In genomic region chr10:86345296-86346168, GRCh38 we compare ENCODE assay signal across 15 cellular contexts. TPM values are rescaled to one million over a fixed set of nuclear protein-coding genes. Genes with fewer than 3 reads are reported as not detected.
DNase-seq lines count a peak whose midpoint lies in the region; ATAC-seq and TF ChIP-seq lines count a peak whose summit lies in the region.
"Had no signal": no experiment of that assay in that cellular context is flagged by ENCODE, and none has a peak within 500 bp of the region (broad histone marks: within the 10 kb centered on the region; RNA-seq: fewer than 3 reads in every experiment).

No MANE protein-coding gene starts in this region.

- RAD21 ChIA-PET in HCT116 (lab: Charles Lee; ENCODE audit: low non-redundant PET in 1 of 2, low total read pairs in 2 of 2, uncharacterized antibody in 2 of 2, unreplicated experiment in 2 of 2) = no interaction called here

- no peaks in the 10 kb centered on the region for H3K36me3 ChIP-seq in HCT116 (ENCODE audit: control insufficient read depth in 1 of 2, insufficient read depth in 2 of 2, low read length in 2 of 2)

- no peaks in the 10 kb centered on the region for H3K79me2 ChIP-seq in HCT116 (ENCODE audit: insufficient read depth, low read length)

- H3K9me3 Mint-ChIP-seq in brain = peaks cover 0 to 3% (median 0%) of the 10 kb centered on the region in 5 experiments
- no peaks in the 10 kb centered on the region for H3K9me3 Mint-ChIP-seq in activated T-helper 17 cell treated with anti-CD3 and anti-CD28 coated beads, Interleukin-2, amount 50 U/mL, for 72 hours
- H3K9me3 Mint-ChIP-seq: activated CD4-positive, alpha-beta T cell treated with anti-CD3 and anti-CD28 coated beads, Interleukin-2, amount 10 ng/mL, durations not matched to agents 24 days and 14 days; CD4-positive, alpha-beta T cell; nephron progenitor cell had no signal

- TF ChIP-seq CTCF in AG10803 (conservative IDR thresholded peaks at IDR 0.05; ENCODE audit: low read length) (no peak), HCT116 (IDR thresholded peaks at IDR 0.05 in 2 of 3, conservative IDR thresholded peaks at IDR 0.05 in 1 of 3; ENCODE audit: borderline replicate concordance in 1 of 3, insufficient read depth in 1 of 3, low read depth in 2 of 3, low read length in 2 of 3) (no peak), brain (conservative IDR thresholded peaks at IDR 0.05) (no peak)

- intact Hi-C loops in HCT116 (cut with micrococcal nuclease) = no loop called here

- DNase-seq in AG10803 (ENCODE audit: low read depth) (peak; percentile 33), HCT116 (ENCODE audit: low read depth, low spot score) (peak; percentile 51), mucosa of gallbladder (ENCODE audit: low spot score) (peak; percentile 55), NAMALWA (ENCODE audit: low spot score) (no peak)
- DNase-seq: activated CD4-positive, alpha-beta T cell treated with anti-CD3 and anti-CD28 coated beads, Interleukin-2, amount 10 ng/mL, durations not matched to agents 24 days and 14 days; activated naive CD4-positive, alpha-beta T cell; CD4-positive, alpha-beta T cell; cerebellar nuclear complex; NCI-H774; nephron progenitor cell; stimulated activated CD4-positive, alpha-beta T cell treated with anti-CD3 and anti-CD28 coated beads, Interleukin-15, amount 100 ng/mL, for 24 hours had no signal

- peak overlapping the region in 3 of 5 experiments; percentile 33 to 78 (median 48) for H3K27ac Mint-ChIP-seq in brain
- H3K27ac Mint-ChIP-seq in activated T-helper 17 cell treated with anti-CD3 and anti-CD28 coated beads, Interleukin-2, amount 50 U/mL, for 72 hours = no peak overlapping the region
- H3K27ac Mint-ChIP-seq: activated CD4-positive, alpha-beta T cell treated with anti-CD3 and anti-CD28 coated beads, Interleukin-2, amount 10 ng/mL, durations not matched to agents 24 days and 14 days; CD4-positive, alpha-beta T cell; nephron progenitor cell had no signal

- H3K27me3 Mint-ChIP-seq in brain = peaks cover 4% of the 10 kb centered on the region
- peaks cover 7% of the 10 kb centered on the region for H3K27me3 Mint-ChIP-seq in activated T-helper 17 cell treated with anti-CD3 and anti-CD28 coated beads, Interleukin-2, amount 50 U/mL, for 72 hours

- no peaks in the 10 kb centered on the region for H4K20me1 ChIP-seq in HCT116 (ENCODE audit: insufficient read depth)

- peaks cover 28 to 42% of the 10 kb centered on the region in 2 experiments for H3K4me1 ChIP-seq in HCT116 (ENCODE audit: control insufficient read depth in 1 of 2, insufficient read depth in 2 of 2, low read length in 2 of 2)

- CTCF ChIA-PET in HCT116 (lab: Charles Lee) = interaction anchor here (1.4 kb wide), 1 partner anchor 240 kb away, joined by 4 read pairs; no protein-coding TSS in a partner anchor

- H3K27ac ChIP-seq in HCT116 (ENCODE audit: low read depth, low read length) = no peak overlapping the region

- H3K9me2 ChIP-seq in HCT116 (ENCODE audit: insufficient read depth) = no peaks in the 10 kb centered on the region

- no TSS peak for BruUV-seq in HCT116 (replicated peaks; lab: Mats Ljungman, UMichigan)

- TF ChIP-seq RAD21 in HCT116 (IDR thresholded peaks at IDR 0.05; ENCODE audit: low read depth) = no peak

- no peaks in the 10 kb centered on the region for H3K27me3 ChIP-seq in HCT116 (ENCODE audit: insufficient read depth, low read length)

- H3K4me2 ChIP-seq in HCT116 (ENCODE audit: low read length) = peak overlapping the region; percentile 80

- peak overlapping the region; percentile 43 for H3K9ac ChIP-seq in HCT116 (ENCODE audit: low read length)

- ATAC-seq in HCT116 = peak; percentile 79
- no peak for ATAC-seq in activated T-helper 17 cell treated with anti-CD3 and anti-CD28 coated beads, Interleukin-2, amount 50 U/mL, for 72 hours (replicated peaks)
- ATAC-seq in HG03196 (IDR thresholded peaks at IDR 0.05; ENCODE audit: unreplicated experiment) = no peak
- ATAC-seq in HG03520 (IDR thresholded peaks at IDR 0.05; ENCODE audit: unreplicated experiment) = no peak

- POLR2A ChIA-PET in HCT116 (lab: Charles Lee) = no interaction called here

- no peak overlapping the region for H3K4me3 Mint-ChIP-seq in brain
- H3K4me3 Mint-ChIP-seq in activated T-helper 17 cell treated with anti-CD3 and anti-CD28 coated beads, Interleukin-2, amount 50 U/mL, for 72 hours = no peak overlapping the region
- H3K4me3 Mint-ChIP-seq: activated CD4-positive, alpha-beta T cell treated with anti-CD3 and anti-CD28 coated beads, Interleukin-2, amount 10 ng/mL, durations not matched to agents 24 days and 14 days; CD4-positive, alpha-beta T cell; nephron progenitor cell had no signal

- no peaks in the 10 kb centered on the region for H3K9me3 ChIP-seq in HCT116 (ENCODE audit: control insufficient read depth in 1 of 2, insufficient read depth in 1 of 2, low read depth in 1 of 2, low read length in 2 of 2)

- TF ChIP-seq POLR2A in HCT116 (IDR thresholded peaks at IDR 0.05; ENCODE audit: borderline replicate concordance, extremely low read depth, insufficient read depth, insufficient read length) = no peak

- no peak overlapping the region for H2AFZ ChIP-seq in HCT116 (ENCODE audit: low read depth, low read length, poor library complexity, severe bottlenecking)

- H3K4me3 ChIP-seq in AG10803 (ENCODE audit: low read length) = no peak overlapping the region
- peak overlapping the region in 1 of 2 experiments; percentile 34; a peak in 2 of 4 replicates for H3K4me3 ChIP-seq in HCT116 (replicated peaks in 1 of 2; ENCODE audit: low read depth in 1 of 2, low read length in 2 of 2)

- no peaks in the 10 kb centered on the region for H3K36me3 Mint-ChIP-seq in brain
- no peaks in the 10 kb centered on the region for H3K36me3 Mint-ChIP-seq in activated T-helper 17 cell treated with anti-CD3 and anti-CD28 coated beads, Interleukin-2, amount 50 U/mL, for 72 hours (ENCODE audit: low read depth)

- peaks cover 52% of the 10 kb centered on the region for H3K4me1 Mint-ChIP-seq in brain
- H3K4me1 Mint-ChIP-seq in activated T-helper 17 cell treated with anti-CD3 and anti-CD28 coated beads, Interleukin-2, amount 50 U/mL, for 72 hours = no peaks in the 10 kb centered on the region
- H3K4me1 Mint-ChIP-seq: activated CD4-positive, alpha-beta T cell treated with anti-CD3 and anti-CD28 coated beads, Interleukin-2, amount 10 ng/mL, durations not matched to agents 24 days and 14 days had no signal

TF ChIP-seq in HCT116, 20 proteins besides CTCF, POLR2A, EP300 and RAD21:
- TF ChIP-seq MAX (IDR thresholded peaks at IDR 0.05) = peak; percentile 85
- TF ChIP-seq CEBPB (IDR thresholded peaks at IDR 0.05; ENCODE audit: low read depth) = no peak
- TF ChIP-seq ZNF274 (IDR thresholded peaks at IDR 0.05; ENCODE audit: low read depth, low read length) = no peak
- TF ChIP-seq YY1 (IDR thresholded peaks at IDR 0.05; ENCODE audit: extremely low read depth, insufficient replicate concordance, low read depth, low read length) = peak; percentile 52
- TF ChIP-seq SP1 (IDR thresholded peaks at IDR 0.05; ENCODE audit: low read depth) = no peak; the same call in 1 of the 2 replicates

RNA-seq across cellular contexts. Expression of gene GRID1, which starts 21.1 kb away (rescaled TPM):
- total RNA-seq in HCT116 (2021; ENCODE audit: unreplicated experiment) = 5.6 TPM
- 4.8 and 5.0 TPM in 2 replicates for polyA plus RNA-seq in HCT116 (2012)
- 13.2 TPM for polyA plus RNA-seq in brain (ENCODE audit: insufficient read depth, low read depth, low replicate concordance)
- 6.3 TPM for total RNA-seq in mucosa of gallbladder
- not detected for total RNA-seq in activated T-helper 17 cell treated with anti-CD3 and anti-CD28 coated beads, Interleukin-2, amount 50 U/mL, for 72 hours
- total RNA-seq: activated CD4-positive, alpha-beta T cell treated with anti-CD3 and anti-CD28 coated beads, Interleukin-2, amount 10 ng/mL, durations not matched to agents 24 days and 14 days; CD4-positive, alpha-beta T cell had no signal
